Comparison of ENCODE assay signal across 7 cellular contexts in the genomic region with DNA sequence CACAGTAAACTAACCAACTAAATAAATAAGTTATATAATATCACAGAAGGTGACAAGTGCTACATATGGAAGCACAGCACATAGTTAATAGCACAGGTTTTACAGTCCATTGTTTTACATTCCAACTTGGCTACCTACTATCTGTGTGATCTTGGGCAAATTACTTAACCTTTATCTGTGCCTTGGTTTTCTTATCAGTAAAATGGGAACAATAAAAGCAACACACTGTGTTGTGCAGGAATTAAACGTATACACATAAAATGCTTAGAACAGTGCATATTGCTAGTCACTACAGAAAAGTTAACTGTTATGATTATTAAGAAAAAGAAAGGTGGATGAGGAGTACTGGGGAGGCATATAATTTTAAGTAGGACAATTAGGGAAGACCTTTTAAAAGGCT.
"Had no signal": no experiment of that assay in that cellular context is flagged by ENCODE, and none has a peak within 500 bp of the region (broad histone marks: within the 10 kb centered on the region; RNA-seq: fewer than 3 reads in every experiment).

No MANE protein-coding gene starts in this region.

- H3K27ac ChIP-seq: HL-60, KMS-11 had no signal

- H3K9me3 Mint-ChIP-seq: IgD-negative memory B cell had no signal

- H3K4me1 Mint-ChIP-seq: IgD-negative memory B cell had no signal

- FAIRE-seq: HTR-8/SVneo had no signal

- DNase-seq: IMR-90, KBM-7, KG1 had no signal

- H3K9ac ChIP-seq: KMS-11 had no signal

- H3K27ac Mint-ChIP-seq: IgD-negative memory B cell had no signal

- H3K4me2 ChIP-seq: KMS-11 had no signal

- H3K4me3 Mint-ChIP-seq: IgD-negative memory B cell had no signal
